In the genomic region with DNA sequence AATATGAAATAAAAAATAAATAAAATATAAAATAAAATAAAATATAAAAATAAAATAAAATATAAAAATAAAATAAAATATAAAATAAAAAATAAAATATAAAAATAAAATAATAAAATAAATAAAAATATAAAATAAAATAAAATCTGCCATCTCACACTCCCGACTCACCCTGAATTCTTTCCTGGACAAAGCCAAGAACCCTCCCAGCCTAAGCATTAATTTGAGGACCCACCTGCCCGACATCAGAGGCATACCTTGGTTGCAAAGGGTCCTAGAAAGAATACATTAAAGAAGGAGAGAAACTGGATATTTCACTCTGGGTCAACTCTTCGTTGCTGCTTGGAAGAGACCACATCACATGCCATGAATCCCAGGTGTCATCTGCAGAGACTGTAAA, we compare ENCODE assay signal across 16 cellular contexts.
"Had no signal": no experiment of that assay in that cellular context is flagged by ENCODE, and none has a peak within 500 bp of the region (broad histone marks: within the 10 kb centered on the region; RNA-seq: fewer than 3 reads in every experiment).

No MANE protein-coding gene starts in this region.

- H3K27me3 ChIP-seq: body of pancreas, gastrocnemius medialis, heart right ventricle, thyroid gland had no signal

- H3K4me3 Mint-ChIP-seq: activated T-cell treated with anti-CD3 and anti-CD28 coated beads, Interleukin-2, amount 50 U/mL, for 24 hours; memory B cell; nephron had no signal

- H3K4me1 Mint-ChIP-seq: memory B cell, nephron had no signal

- H3K4me3 ChIP-seq: body of pancreas, heart right ventricle, left lung, SK-N-MC, thyroid gland had no signal

- DNase-seq: activated T-cell treated with anti-CD3 and anti-CD28 coated beads, Interleukin-2, amount 50 U/mL, for 24 hours; body of pancreas; central memory CD4-positive, alpha-beta T cell; effector memory CD4-positive, alpha-beta T cell; gastrocnemius medialis; heart right ventricle; left lung; stimulated activated CD4-positive, alpha-beta T cell treated with anti-CD3 and anti-CD28 coated beads, Interleukin-12 subunit alpha, Interleukin-12 subunit beta, amount 100 ng/mL, for 4 hours; stimulated activated CD4-positive, alpha-beta T cell treated with anti-CD3 and anti-CD28 coated beads, Interleukin-2, amount 100 ng/mL, for 48 hours; stimulated activated CD8-positive, alpha-beta memory T cell treated with anti-CD3 and anti-CD28 coated beads, Interleukin-4, amount 100 ng/mL, for 48 hours; thyroid gland had no signal

- FAIRE-seq: keratinocyte had no signal

- H3K9me3 ChIP-seq: gastrocnemius medialis, thyroid gland had no signal

- H3K27ac Mint-ChIP-seq: activated T-cell treated with anti-CD3 and anti-CD28 coated beads, Interleukin-2, amount 50 U/mL, for 24 hours; memory B cell; nephron had no signal

- H3K36me3 ChIP-seq: gastrocnemius medialis, heart right ventricle, left lung, thyroid gland had no signal

- ATAC-seq: activated CD4-positive, CD25-positive, alpha-beta regulatory T cell treated with anti-CD3 and anti-CD28 coated beads, Interleukin-2, amount 50 U/mL, for 24 hours; body of pancreas; gastrocnemius medialis; heart right ventricle; left lung had no signal

- H3K4me1 ChIP-seq: body of pancreas, gastrocnemius medialis, heart right ventricle, left lung, thyroid gland had no signal
